In genomic region chr2:204551464-204551863, GRCh38 we compare ENCODE assay signal across 1 cellular context.
TF ChIP-seq lines count a peak whose summit lies in the region.

No MANE protein-coding gene starts in this region.

TF ChIP-seq in HEK293, 187 proteins besides CTCF, POLR2A, EP300 and RAD21 (continued from another document):
- TF ChIP-seq ZNF629 (tag by site-specific recombination; IDR thresholded peaks at IDR 0.05) (no peak), KLF10 (tag by site-specific recombination; IDR thresholded peaks at IDR 0.05) (no peak), ZNF112 (tag by site-specific recombination; IDR thresholded peaks at IDR 0.05) (no peak), GLI2 (tag by site-specific recombination; IDR thresholded peaks at IDR 0.05; ENCODE audit: borderline replicate concordance, low read depth) (no peak), RBAK (tag by site-specific recombination; IDR thresholded peaks at IDR 0.05) (no peak), SCRT2 (tag by site-specific recombination; IDR thresholded peaks at IDR 0.05) (no peak), ZNF530 (tag by site-specific recombination; IDR thresholded peaks at IDR 0.05; ENCODE audit: low read depth) (no peak), BCL11A (tag by site-specific recombination; IDR thresholded peaks at IDR 0.05; ENCODE audit: low read depth) (no peak), ZNF488 (tag by site-specific recombination; IDR thresholded peaks at IDR 0.05) (no peak), ZNF600 (tag by site-specific recombination; IDR thresholded peaks at IDR 0.05) (no peak), ZNF174 (tag by site-specific recombination; IDR thresholded peaks at IDR 0.05) (no peak), ZNF19 (tag by site-specific recombination; IDR thresholded peaks at IDR 0.05; ENCODE audit: low read depth) (no peak)
TF ChIP-seq in HEK293: peak in this region for 3.
